Comparison of ENCODE assay signal across 8 cellular contexts in the genomic region with DNA sequence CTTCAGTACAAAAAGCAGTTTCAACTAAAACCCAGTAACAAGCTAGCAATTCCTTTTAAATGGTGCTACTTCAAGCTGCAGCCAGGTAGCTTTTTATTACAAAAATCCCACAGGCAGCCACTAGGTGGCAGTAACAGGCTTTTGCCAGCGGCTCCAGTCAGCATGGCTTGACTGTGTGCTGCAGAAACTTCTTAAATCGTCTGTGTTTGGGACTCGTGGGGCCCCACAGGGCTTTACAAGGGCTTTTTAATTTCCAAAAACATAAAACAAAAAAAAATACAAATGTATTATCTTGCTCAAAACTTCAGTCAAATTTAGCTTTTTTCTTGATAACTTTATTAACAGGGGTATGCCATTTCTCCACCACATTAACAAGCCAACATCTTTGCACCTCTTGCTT. TPM values are rescaled to one million over a fixed set of nuclear protein-coding genes. Genes with fewer than 3 reads are reported as not detected.
DNase-seq lines count a peak whose midpoint lies in the region; ATAC-seq and TF ChIP-seq lines count a peak whose summit lies in the region.

No MANE protein-coding gene starts in this region.

- DNase-seq in NCI-H69 (lab: John Stamatoyannopoulos, UW) (peak; percentile 46), middle frontal gyrus (ENCODE audit: extremely low spot score, low spot score) (peak; percentile 73)
- DNase-seq in activated CD4-positive, alpha-beta memory T cell treated with anti-CD3 and anti-CD28 coated beads, Interleukin-2, amount 10 ng/mL, durations not matched to agents 7 days and 5 days, result peak; percentile 76
- DNase-seq in effector CD8-positive, alpha-beta T cell (lab: John Stamatoyannopoulos, UW), result peak; percentile 39
- DNase-seq in stimulated activated CD8-positive, alpha-beta memory T cell treated with anti-CD3 and anti-CD28 coated beads, Interleukin-4, amount 100 ng/mL, for 1 hour (ENCODE audit: low read depth in 2 of 2, low spot score in 1 of 2), result peak; percentile 36 to 50

- no peak for TF ChIP-seq POLR2A in GM18505 (IDR thresholded peaks at IDR 0.05; ENCODE audit: borderline replicate concordance, extremely low read depth, insufficient read depth, insufficient read length)

- peak; percentile 82 for TF ChIP-seq CTCF in GM12873 (IDR thresholded peaks at IDR 0.05; ENCODE audit: insufficient read depth, low read depth, low read length, missing control alignments)

- H3K27ac Mint-ChIP-seq in activated CD4-positive, alpha-beta memory T cell treated with anti-CD3 and anti-CD28 coated beads, Interleukin-2, amount 10 ng/mL, durations not matched to agents 7 days and 5 days, result no peak overlapping the region

- peak; percentile 78 for ATAC-seq in HG03135 (IDR thresholded peaks at IDR 0.05; ENCODE audit: unreplicated experiment)
- no peak for ATAC-seq in GM18505 (IDR thresholded peaks at IDR 0.05; ENCODE audit: unreplicated experiment)

- H3K9me3 Mint-ChIP-seq in activated CD4-positive, alpha-beta memory T cell treated with anti-CD3 and anti-CD28 coated beads, Interleukin-2, amount 10 ng/mL, durations not matched to agents 7 days and 5 days, result no peaks in the 10 kb centered on the region

- H3K4me3 Mint-ChIP-seq in activated CD4-positive, alpha-beta memory T cell treated with anti-CD3 and anti-CD28 coated beads, Interleukin-2, amount 10 ng/mL, durations not matched to agents 7 days and 5 days, result no peak overlapping the region

- H3K36me3 Mint-ChIP-seq in activated CD4-positive, alpha-beta memory T cell treated with anti-CD3 and anti-CD28 coated beads, Interleukin-2, amount 10 ng/mL, durations not matched to agents 7 days and 5 days (ENCODE audit: low read depth), result no peaks in the 10 kb centered on the region

- peaks cover 31% of the 10 kb centered on the region for H3K27me3 Mint-ChIP-seq in activated CD4-positive, alpha-beta memory T cell treated with anti-CD3 and anti-CD28 coated beads, Interleukin-2, amount 10 ng/mL, durations not matched to agents 7 days and 5 days

- H3K4me1 Mint-ChIP-seq in activated CD4-positive, alpha-beta memory T cell treated with anti-CD3 and anti-CD28 coated beads, Interleukin-2, amount 10 ng/mL, durations not matched to agents 7 days and 5 days, result peaks cover 4% of the 10 kb centered on the region

- POLR2A ChIA-PET in activated CD4-positive, alpha-beta memory T cell treated with anti-CD3 and anti-CD28 coated beads, Interleukin-2, amount 10 ng/mL, durations not matched to agents 7 days and 5 days (lab: Charles Lee), result no interaction called here

- CTCF ChIA-PET in activated CD4-positive, alpha-beta memory T cell treated with anti-CD3 and anti-CD28 coated beads, Interleukin-2, amount 10 ng/mL, durations not matched to agents 7 days and 5 days (lab: Charles Lee), result interaction anchor here (0.6 to 2.3 kb wide), 42 partner anchors 9 to 559 kb away, joined by 3 to 43 read pairs (median 4); a partner anchor contains a TSS

RNA-seq across cellular contexts. Expression of a gene that starts 3.6 kb away (rescaled TPM):
- total RNA-seq in activated CD4-positive, alpha-beta memory T cell treated with anti-CD3 and anti-CD28 coated beads, Interleukin-2, amount 10 ng/mL, durations not matched to agents 7 days and 5 days, result not detected

RNA-seq across cellular contexts. Expression of a gene that starts 31.0 kb away (rescaled TPM):
- total RNA-seq in activated CD4-positive, alpha-beta memory T cell treated with anti-CD3 and anti-CD28 coated beads, Interleukin-2, amount 10 ng/mL, durations not matched to agents 7 days and 5 days, result not detected
